13 cellular contexts compared by ENCODE assay signal in the genomic region with DNA sequence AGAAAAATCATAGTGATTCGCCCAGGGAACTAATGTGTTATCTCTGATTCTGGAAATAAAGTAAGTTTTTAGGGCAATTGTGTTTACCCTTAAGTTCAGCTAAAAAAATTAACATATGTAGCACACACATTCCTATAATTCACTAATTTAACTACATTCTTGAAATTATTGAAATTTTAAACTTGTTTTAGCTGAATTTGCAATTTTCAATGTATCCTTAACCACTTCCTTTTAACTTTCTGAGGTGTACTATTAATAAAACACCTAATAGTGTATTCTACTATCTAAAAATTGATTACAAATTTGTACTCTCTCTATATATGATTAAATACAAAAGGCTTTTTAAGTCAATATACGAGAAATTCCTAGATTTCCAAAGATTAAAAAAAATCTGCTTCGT. TPM values are rescaled to one million over a fixed set of nuclear protein-coding genes. Genes with fewer than 3 reads are reported as not detected.
DNase-seq lines count a peak whose midpoint lies in the region; ATAC-seq and TF ChIP-seq lines count a peak whose summit lies in the region.
"Had no signal": no experiment of that assay in that cellular context is flagged by ENCODE, and none has a peak within 500 bp of the region (broad histone marks: within the 10 kb centered on the region; RNA-seq: fewer than 3 reads in every experiment).

No MANE protein-coding gene starts in this region.

- no peak for TF ChIP-seq CTCF in RWPE1 (conservative IDR thresholded peaks at IDR 0.05; ENCODE audit: low read depth)

- peak overlapping the region; percentile 74 for H3K9ac ChIP-seq in SK-N-MC (ENCODE audit: insufficient read length)
- no peak overlapping the region; the same call in 1 of the 2 replicates for H3K9ac ChIP-seq in iPS-20b (ENCODE audit: low read depth, low read length)

- H2AFZ ChIP-seq in ACC112 (ENCODE audit: low read length, unreplicated experiment), result no peak overlapping the region

- peaks cover 83% of the 10 kb centered on the region for H3K79me2 ChIP-seq in ACC112 (ENCODE audit: control insufficient read depth, insufficient read depth, low read length, unreplicated experiment)

- H3K9me3 ChIP-seq in SK-N-MC (ENCODE audit: low read depth, low read length) (no peaks in the 10 kb centered on the region), iPS-20b (ENCODE audit: insufficient read depth, low read depth, low read length) (no peaks in the 10 kb centered on the region)
- peaks cover 0 to 11% (median 8%) of the 10 kb centered on the region in 3 experiments for H3K9me3 ChIP-seq in naive thymus-derived CD4-positive, alpha-beta T cell (ENCODE audit: control insufficient read depth in 2 of 3, low read length in 3 of 3)

- H3K27me3 ChIP-seq in ACC112 (ENCODE audit: insufficient read depth, low read length) (no peaks in the 10 kb centered on the region), iPS-20b (ENCODE audit: insufficient read depth, low read length) (no peaks in the 10 kb centered on the region)
- no peaks in the 10 kb centered on the region for H3K27me3 ChIP-seq in naive thymus-derived CD4-positive, alpha-beta T cell (ENCODE audit: control insufficient read depth in 2 of 2, insufficient read depth in 2 of 2, low read length in 2 of 2)

- H3K4me1 Mint-ChIP-seq in naive thymus-derived CD4-positive, alpha-beta T cell, result peaks cover 33 to 71% (median 56%) of the 10 kb centered on the region in 7 donors

- POLR2A ChIA-PET in RWPE1 (lab: Yijun Ruan, JAX; ENCODE audit: low non-redundant PET), result no interaction called here
- POLR2A ChIA-PET in naive thymus-derived CD4-positive, alpha-beta T cell (lab: Charles Lee), result no interaction called here

- H3K27ac Mint-ChIP-seq in naive thymus-derived CD4-positive, alpha-beta T cell, result peak overlapping the region in 1 of 9 donors; percentile 38
- H3K27ac Mint-ChIP-seq: activated B cell treated with CpG ODN at 0.5 μM for 24 hours; activated T-helper 2 cell treated with anti-CD3 and anti-CD28 coated beads, Interferon-gamma antibody, Interleukin-2, Interleukin-4, amounts not matched to agents 10 μg/mL and 5 μg/mL and 100 μg/mL, durations not matched to agents 14 hours and 24 hours and 36 hours had no signal

- H3K4me3 ChIP-seq in ACC112 (ENCODE audit: low read depth, low read length), result peak overlapping the region; percentile 94
- peak overlapping the region; percentile 90; the same call in 1 of the 2 replicates for H3K4me3 ChIP-seq in GM08714 (ENCODE audit: low read length)
- H3K4me3 ChIP-seq in SK-N-MC, result peak overlapping the region; percentile 94
- peak overlapping the region; percentile 90 for H3K4me3 ChIP-seq in iPS-20b (ENCODE audit: low read length)
- H3K4me3 ChIP-seq in naive thymus-derived CD4-positive, alpha-beta T cell (ENCODE audit: low read length), result no peak overlapping the region

- intact Hi-C loops in naive thymus-derived CD4-positive, alpha-beta T cell (cut with micrococcal nuclease), result no loop called here

- H3K36me3 ChIP-seq in ACC112 (ENCODE audit: insufficient read depth, low read length) (no peaks in the 10 kb centered on the region), SK-N-MC (ENCODE audit: insufficient read depth, low read length) (no peaks in the 10 kb centered on the region), iPS-20b (ENCODE audit: insufficient read depth, low read depth, low read length) (no peaks in the 10 kb centered on the region)
- H3K36me3 ChIP-seq in naive thymus-derived CD4-positive, alpha-beta T cell (ENCODE audit: control insufficient read depth in 2 of 3, insufficient read depth in 3 of 3, low read length in 3 of 3), result peaks cover 0 to 5% (median 0%) of the 10 kb centered on the region in 3 experiments

- DNase-seq in SK-N-MC (ENCODE audit: low read depth, low spot score) (no peak), NCI-H446 treated with DMSO at 0.1 percent for 48 hours (lab: John Stamatoyannopoulos, UW) (no peak), RWPE1 (ENCODE audit: low spot score) (no peak), NCI-H82 (lab: John Stamatoyannopoulos, UW) (no peak)
- DNase-seq in naive thymus-derived CD4-positive, alpha-beta T cell, result no peak
- DNase-seq: activated B cell treated with CpG ODN at 0.5 μM for 24 hours, NCI-H1417 treated with DMSO at 0.1 percent for 48 hours, NCI-H510A, SIG-M5 had no signal

- H3K9me3 Mint-ChIP-seq in naive thymus-derived CD4-positive, alpha-beta T cell, result peaks cover 0 to 23% (median 10%) of the 10 kb centered on the region in 11 donors
- H3K9me3 Mint-ChIP-seq: activated T-helper 2 cell treated with anti-CD3 and anti-CD28 coated beads, Interferon-gamma antibody, Interleukin-2, Interleukin-4, amounts not matched to agents 10 μg/mL and 5 μg/mL and 100 μg/mL, durations not matched to agents 14 hours and 24 hours and 36 hours had no signal

- no peak overlapping the region for H3K27ac ChIP-seq in ACC112 (ENCODE audit: low read depth, low read length)
- H3K27ac ChIP-seq in SK-N-MC, result no peak overlapping the region
- no peak overlapping the region for H3K27ac ChIP-seq in iPS-20b (ENCODE audit: low read length)
- H3K27ac ChIP-seq in RWPE1, result no peak overlapping the region
- H3K27ac ChIP-seq in naive thymus-derived CD4-positive, alpha-beta T cell (ENCODE audit: low read depth, low read length), result no peak overlapping the region

- peaks cover 8 to 15% (median 12%) of the 10 kb centered on the region in 5 donors for H3K36me3 Mint-ChIP-seq in naive thymus-derived CD4-positive, alpha-beta T cell

- CTCF ChIA-PET in RWPE1 (lab: Yijun Ruan, JAX), result no interaction called here
- CTCF ChIA-PET in naive thymus-derived CD4-positive, alpha-beta T cell (lab: Charles Lee), result no interaction called here

- H3K4me1 ChIP-seq in ACC112 (ENCODE audit: control insufficient read depth, insufficient read depth, low read length, unreplicated experiment) (peaks cover 21% of the 10 kb centered on the region), iPS-20b (ENCODE audit: insufficient read depth, low read length) (peaks cover 7% of the 10 kb centered on the region; the same call in 1 of the 2 replicates)
- peaks cover 30 to 55% of the 10 kb centered on the region in 2 donors for H3K4me1 ChIP-seq in naive thymus-derived CD4-positive, alpha-beta T cell (ENCODE audit: control insufficient read depth in 2 of 2, insufficient read depth in 2 of 2, low read length in 2 of 2)

- peak overlapping the region in 5 of 10 donors; percentile 48 to 85 (median 75) for H3K4me3 Mint-ChIP-seq in naive thymus-derived CD4-positive, alpha-beta T cell
- H3K4me3 Mint-ChIP-seq: activated B cell treated with CpG ODN at 0.5 μM for 24 hours had no signal

- H3K27me3 Mint-ChIP-seq in naive thymus-derived CD4-positive, alpha-beta T cell, result no peaks in the 10 kb centered on the region
- H3K27me3 Mint-ChIP-seq: activated B cell treated with CpG ODN at 0.5 μM for 24 hours had no signal

- ATAC-seq in naive thymus-derived CD4-positive, alpha-beta T cell, result no peak

RNA-seq across cellular contexts. Expression of a gene that starts 2.2 kb away (rescaled TPM):
- total RNA-seq in naive thymus-derived CD4-positive, alpha-beta T cell, result 10 to 100 TPM; 22.1 to 50.2 (median 41.4) TPM
- polyA plus RNA-seq in naive thymus-derived CD4-positive, alpha-beta T cell, result 10 to 100 TPM; 41.0 to 48.9 TPM

RNA-seq across cellular contexts. Expression of a gene that starts 2.5 kb away (rescaled TPM):
- 10 to 100 TPM; 11.0 to 17.5 (median 15.0) TPM for total RNA-seq in naive thymus-derived CD4-positive, alpha-beta T cell
- polyA plus RNA-seq in naive thymus-derived CD4-positive, alpha-beta T cell, result 10 to 100 TPM in 1 of 2 donors, 1 to 10 TPM in 1; 8.7 to 12.0 TPM
